8 cellular contexts compared by ENCODE assay signal in the genomic region with DNA sequence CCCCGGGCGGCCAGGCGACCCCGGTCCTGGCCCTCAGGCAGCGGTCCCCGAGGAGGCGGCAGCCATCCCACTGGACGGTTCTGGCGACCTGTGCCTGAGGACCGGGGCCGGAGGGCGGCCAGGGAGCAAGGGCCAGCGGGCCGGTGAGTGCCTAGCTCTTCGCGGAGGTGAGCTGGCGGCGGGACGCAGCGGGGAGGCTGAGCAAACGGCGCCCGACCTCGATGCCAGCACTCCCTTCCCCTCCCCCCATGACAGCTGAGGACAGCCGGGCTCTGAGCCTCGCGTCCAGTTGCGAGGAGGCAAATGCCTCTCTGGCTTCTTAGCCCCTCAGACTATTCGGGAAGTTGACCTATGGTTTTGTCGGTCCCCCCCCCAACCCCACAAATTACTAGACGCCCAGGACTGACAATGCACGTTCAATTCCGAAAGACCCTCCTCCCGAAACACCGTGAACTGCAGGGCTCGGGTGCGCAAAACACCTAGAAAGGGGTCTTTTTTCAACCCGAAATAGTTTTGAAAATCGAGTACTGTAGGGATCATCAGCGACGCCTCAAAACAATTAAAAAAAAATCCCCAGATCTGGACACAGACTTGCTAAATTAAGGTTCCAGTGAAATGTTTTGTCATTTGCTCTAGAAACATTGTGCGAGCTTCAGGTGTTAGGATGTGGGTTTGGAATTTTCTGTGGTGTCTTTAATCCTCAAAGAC. TPM values are rescaled to one million over a fixed set of nuclear protein-coding genes. Genes with fewer than 3 reads are reported as not detected.
A peak's percentile ranks its signal among the peaks of the same experiment; 100 is the strongest.
DNase-seq lines count a peak whose midpoint lies in the region; ATAC-seq and TF ChIP-seq lines count a peak whose summit lies in the region.

No MANE protein-coding gene starts in this region.

- peaks cover 23 to 27% (median 24%) of the 10 kb centered on the region in 3 donors for H3K4me1 Mint-ChIP-seq in CD8-positive, alpha-beta memory T cell
- H3K4me1 Mint-ChIP-seq in activated T-cell treated with anti-CD3 and anti-CD28 coated beads, Interleukin-2, amount 50 U/mL, for 4 hours (ENCODE audit: low read depth), result peaks cover 21% of the 10 kb centered on the region
- peaks cover 18 to 21% of the 10 kb centered on the region in 2 donors for H3K4me1 Mint-ChIP-seq in natural killer cell

- H3K27me3 ChIP-seq in CD8-positive, alpha-beta memory T cell (ENCODE audit: insufficient read depth, low read length, poor library complexity, severe bottlenecking), result no peaks in the 10 kb centered on the region

- H3K27ac ChIP-seq in CD8-positive, alpha-beta memory T cell (ENCODE audit: low read depth, low read length), result peak overlapping the region; percentile 66

- H3K9me3 Mint-ChIP-seq in CD8-positive, alpha-beta memory T cell, result no peaks in the 10 kb centered on the region
- H3K9me3 Mint-ChIP-seq in activated T-cell treated with anti-CD3 and anti-CD28 coated beads, Interleukin-2, amount 50 U/mL, for 4 hours, result no peaks in the 10 kb centered on the region
- no peaks in the 10 kb centered on the region for H3K9me3 Mint-ChIP-seq in natural killer cell

- peak overlapping the region; percentile 84 to 91 (median 88) for H3K4me3 Mint-ChIP-seq in CD8-positive, alpha-beta memory T cell
- peak overlapping the region; percentile 81 for H3K4me3 Mint-ChIP-seq in activated T-cell treated with anti-CD3 and anti-CD28 coated beads, Interleukin-2, amount 50 U/mL, for 4 hours
- H3K4me3 Mint-ChIP-seq in natural killer cell, result peak overlapping the region; percentile 86

- POLR2A ChIA-PET in CD8-positive, alpha-beta memory T cell (lab: Charles Lee), result interaction anchor here (0.5 to 3.8 kb wide), 3 partner anchors 9 to 307 kb away, joined by 3 to 24 read pairs (median 5); a partner anchor contains a TSS

- H3K27ac Mint-ChIP-seq in CD8-positive, alpha-beta memory T cell, result peak overlapping the region in 7 of 8 donors; percentile 29 to 87 (median 83)
- peak overlapping the region; percentile 61 to 88 for H3K27ac Mint-ChIP-seq in natural killer cell

- TF ChIP-seq CTCF in fibroblast of villous mesenchyme (IDR thresholded peaks at IDR 0.05; ENCODE audit: insufficient read depth, low read depth, low read length), result no peak
- no peak for TF ChIP-seq CTCF in natural killer cell (IDR thresholded peaks at IDR 0.05)

- peak overlapping the region; percentile 59 for H3K4me3 ChIP-seq in CD8-positive, alpha-beta memory T cell (ENCODE audit: low read length)
- peak overlapping the region; percentile 75 for H3K4me3 ChIP-seq in fibroblast of villous mesenchyme (ENCODE audit: low read depth, low read length)

- intact Hi-C loops in natural killer cell (cut with micrococcal nuclease), result loop anchor here (1.0 to 10.0 kb wide), 4 partner anchors 10 to 1657 kb away; a partner anchor contains a TSS

- peak in 4 of 5 donors; percentile 17 to 58 (median 22) for DNase-seq in CD8-positive, alpha-beta memory T cell
- peak; percentile 62 for DNase-seq in NCI-H510A treated with DMSO at 0.1 percent for 48 hours (lab: John Stamatoyannopoulos, UW)
- DNase-seq in activated T-cell treated with anti-CD3 and anti-CD28 coated beads, Interleukin-2, amount 50 U/mL, for 4 hours, result peak; percentile 22
- DNase-seq in fibroblast of villous mesenchyme (ENCODE audit: low read depth), result peak; percentile 47
- peak; percentile 34 for DNase-seq in natural killer cell
- no peak for DNase-seq in GM19238 (ENCODE audit: insufficient read length, low spot score)

- no peaks in the 10 kb centered on the region for H3K9me3 ChIP-seq in CD8-positive, alpha-beta memory T cell (ENCODE audit: low read length)

- H3K36me3 Mint-ChIP-seq in CD8-positive, alpha-beta memory T cell, result peaks cover 0 to 8% (median 0%) of the 10 kb centered on the region in 3 donors
- no peaks in the 10 kb centered on the region for H3K36me3 Mint-ChIP-seq in activated T-cell treated with anti-CD3 and anti-CD28 coated beads, Interleukin-2, amount 50 U/mL, for 4 hours (ENCODE audit: insufficient read depth)
- no peaks in the 10 kb centered on the region for H3K36me3 Mint-ChIP-seq in natural killer cell

- TF ChIP-seq POLR2A in GM19193 (IDR thresholded peaks at IDR 0.05; ENCODE audit: extremely low read depth, insufficient read depth, insufficient read length), result peak; percentile 69

- peaks cover 1 to 22% of the 10 kb centered on the region in 2 donors for H3K27me3 Mint-ChIP-seq in CD8-positive, alpha-beta memory T cell
- H3K27me3 Mint-ChIP-seq in activated T-cell treated with anti-CD3 and anti-CD28 coated beads, Interleukin-2, amount 50 U/mL, for 4 hours (ENCODE audit: low read depth), result peaks cover 33% of the 10 kb centered on the region
- H3K27me3 Mint-ChIP-seq in natural killer cell (ENCODE audit: low read depth in 2 of 2), result no peaks in the 10 kb centered on the region

- H3K36me3 ChIP-seq in CD8-positive, alpha-beta memory T cell (ENCODE audit: insufficient read depth, low read length), result no peaks in the 10 kb centered on the region

- H3K4me1 ChIP-seq in CD8-positive, alpha-beta memory T cell (ENCODE audit: insufficient read depth, low read length), result peaks cover 14% of the 10 kb centered on the region

- ATAC-seq in HG03196 (IDR thresholded peaks at IDR 0.05; ENCODE audit: unreplicated experiment) (peak; percentile 42), natural killer cell (peak; percentile 57 to 68 (median 60))
- peak; percentile 52 to 57 for ATAC-seq in activated T-cell treated with anti-CD3 and anti-CD28 coated beads, Interleukin-2, amount 50 U/mL, for 4 hours

- CTCF ChIA-PET in CD8-positive, alpha-beta memory T cell (lab: Charles Lee), result interaction anchor here (3.1 kb wide), 1 partner anchor 9 kb away, joined by 21 read pairs; a partner anchor contains a TSS

RNA-seq across cellular contexts. Expression of a gene that starts 8.3 kb away (rescaled TPM):
- 1 to 10 TPM; 6.5 to 6.6 TPM for total RNA-seq in CD8-positive, alpha-beta memory T cell
- 9.9 TPM for polyA plus RNA-seq in CD8-positive, alpha-beta memory T cell
- 1 to 10 TPM; 1.4 to 2.6 (median 1.4) TPM for total RNA-seq in activated T-cell treated with anti-CD3 and anti-CD28 coated beads, Interleukin-2, amount 50 U/mL, for 4 hours
- 18.0 and 19.0 TPM in 2 replicates for total RNA-seq in fibroblast of villous mesenchyme
- 10 to 100 TPM; 17.1 to 21.9 (median 19.0) TPM for total RNA-seq in natural killer cell

RNA-seq across cellular contexts. Expression of a gene that starts 18.2 kb away (rescaled TPM):
- total RNA-seq in CD8-positive, alpha-beta memory T cell, result 10 to 100 TPM; 78.2 to 87.1 TPM
- polyA plus RNA-seq in CD8-positive, alpha-beta memory T cell, result 66.4 TPM
- total RNA-seq in activated T-cell treated with anti-CD3 and anti-CD28 coated beads, Interleukin-2, amount 50 U/mL, for 4 hours, result 10 to 100 TPM; 59.8 to 64.2 (median 60.1) TPM
- total RNA-seq in fibroblast of villous mesenchyme (41.2 and 55.7 TPM in 2 replicates), natural killer cell (10 to 100 TPM; 56.8 to 59.7 (median 57.2) TPM)
